In the genomic region with DNA sequence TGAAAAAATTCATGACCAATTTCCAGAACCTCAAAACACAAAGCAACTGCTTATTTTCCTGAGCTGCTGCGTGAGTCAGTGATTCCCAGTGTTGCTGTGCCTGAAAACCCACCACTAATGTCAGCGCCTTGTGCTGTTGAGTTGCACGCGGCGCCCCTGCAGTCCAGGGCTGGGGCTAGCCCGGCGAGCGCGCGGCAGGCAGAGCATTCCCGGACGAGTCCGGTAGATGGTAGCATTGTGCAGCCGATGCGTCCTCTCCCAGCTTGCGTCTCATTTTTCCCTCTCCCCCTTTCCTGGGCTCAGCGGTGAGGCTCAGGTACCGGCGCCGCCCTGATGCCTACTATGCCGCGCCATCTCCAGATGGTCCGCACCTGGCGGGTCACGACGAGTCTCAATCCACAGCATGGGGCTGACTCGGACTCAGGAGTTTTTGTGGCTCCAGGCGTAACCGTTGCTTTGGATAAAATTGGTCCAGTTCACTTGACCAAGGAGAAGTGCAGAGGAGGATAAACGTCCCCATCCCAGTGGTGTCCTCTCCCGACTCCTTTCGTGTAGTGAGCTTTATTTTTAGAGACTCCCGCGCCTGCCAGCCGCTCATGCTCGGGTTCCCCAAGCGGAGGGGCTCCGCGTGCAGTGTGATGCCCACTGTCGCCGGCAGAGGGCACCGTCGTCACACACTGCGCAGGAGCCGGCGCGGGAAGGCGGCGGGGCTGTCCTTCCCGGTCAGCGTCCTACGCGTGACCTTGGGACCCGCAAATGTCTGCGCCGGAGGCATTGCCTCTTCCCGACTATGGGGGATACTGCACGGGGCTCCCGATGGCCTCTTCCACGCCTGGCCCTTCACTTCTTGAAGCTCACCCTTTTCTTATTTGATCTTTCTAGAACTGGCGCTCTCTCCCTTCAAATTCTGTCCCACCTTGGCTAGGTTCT, we compare ENCODE assay signal across 8 cellular contexts. TPM values are rescaled to one million over a fixed set of nuclear protein-coding genes. Genes with fewer than 3 reads are reported as not detected.
DNase-seq lines count a peak whose midpoint lies in the region; ATAC-seq and TF ChIP-seq lines count a peak whose summit lies in the region.

No MANE protein-coding gene starts in this region.

- no peaks in the 10 kb centered on the region for H3K36me3 Mint-ChIP-seq in neural crest cell (ENCODE audit: low read depth)

- peak overlapping the region; percentile 33 for H3K4me3 ChIP-seq in RWPE2 (ENCODE audit: severe bottlenecking)

- no peaks in the 10 kb centered on the region for H3K9me3 Mint-ChIP-seq in neural crest cell
- H3K9me3 Mint-ChIP-seq in stimulated activated naive CD8-positive, alpha-beta T cell treated with anti-CD3 and anti-CD28 coated beads, Interleukin-15, amount 100 ng/mL, for 72 hours: no peaks in the 10 kb centered on the region

- H3K27ac ChIP-seq in RWPE2 (ENCODE audit: poor library complexity, severe bottlenecking) (peak overlapping the region; percentile 18), foreskin keratinocyte (no peak overlapping the region)

- peak overlapping the region; percentile 92 for H3K4me3 Mint-ChIP-seq in neural crest cell
- peak overlapping the region; percentile 87 to 90 for H3K4me3 Mint-ChIP-seq in stimulated activated naive CD8-positive, alpha-beta T cell treated with anti-CD3 and anti-CD28 coated beads, Interleukin-15, amount 100 ng/mL, for 72 hours

- H3K36me3 ChIP-seq in RWPE2 (ENCODE audit: low read depth): no peaks in the 10 kb centered on the region

- TF ChIP-seq CTCF in LNCAP (IDR thresholded peaks at IDR 0.05) (peak; percentile 91; the same call in 1 of the 2 replicates), RWPE2 (IDR thresholded peaks at IDR 0.05; ENCODE audit: poor library complexity, severe bottlenecking) (peak; percentile 99), foreskin keratinocyte (conservative IDR thresholded peaks at IDR 0.05) (peak; percentile 84), neural crest cell (conservative IDR thresholded peaks at IDR 0.05) (peak; percentile 82)

- peak; percentile 90 for ATAC-seq in RWPE2 (ENCODE audit: low read depth)
- ATAC-seq in foreskin keratinocyte: peak; percentile 93
- peak; percentile 94 for ATAC-seq in stimulated activated naive CD8-positive, alpha-beta T cell treated with anti-CD3 and anti-CD28 coated beads, Interleukin-15, amount 100 ng/mL, for 72 hours

- H3K4me1 Mint-ChIP-seq in neural crest cell: peaks cover 17% of the 10 kb centered on the region
- peaks cover 14% of the 10 kb centered on the region for H3K4me1 Mint-ChIP-seq in stimulated activated naive CD8-positive, alpha-beta T cell treated with anti-CD3 and anti-CD28 coated beads, Interleukin-15, amount 100 ng/mL, for 72 hours

- H3K27me3 ChIP-seq in RWPE2 (ENCODE audit: insufficient read depth, poor library complexity, severe bottlenecking) (no peaks in the 10 kb centered on the region), foreskin keratinocyte (peaks cover 10% of the 10 kb centered on the region)

- peak overlapping the region; percentile 85 for H3K27ac Mint-ChIP-seq in neural crest cell (ENCODE audit: unreplicated experiment)
- peak overlapping the region; percentile 85 for H3K27ac Mint-ChIP-seq in stimulated activated naive CD8-positive, alpha-beta T cell treated with anti-CD3 and anti-CD28 coated beads, Interleukin-15, amount 100 ng/mL, for 72 hours

- no peaks in the 10 kb centered on the region for H3K9me3 ChIP-seq in RWPE2 (ENCODE audit: severe bottlenecking)

- DNase-seq in EL (peak; percentile 80), H4 (ENCODE audit: low spot score) (peak; percentile 82), RWPE2 (ENCODE audit: low spot score) (peak; percentile 78), activated gamma-delta T cell treated with Interleukin-2 at 50 U/mL for 16 hours (peak; percentile 63), foreskin keratinocyte (peak; percentile 51 to 73), neural crest cell (ENCODE audit: low read depth, low spot score) (peak; percentile 81)
- DNase-seq in stimulated activated naive CD8-positive, alpha-beta T cell treated with anti-CD3 and anti-CD28 coated beads, Interleukin-15, amount 100 ng/mL, for 72 hours: peak; percentile 71 to 73

- H3K4me1 ChIP-seq in RWPE2 (ENCODE audit: insufficient read depth, poor library complexity, severe bottlenecking) (no peaks in the 10 kb centered on the region), foreskin keratinocyte (no peaks in the 10 kb centered on the region)

- peaks cover 8% of the 10 kb centered on the region for H3K27me3 Mint-ChIP-seq in neural crest cell (ENCODE audit: low read depth)
- peaks cover 40% of the 10 kb centered on the region for H3K27me3 Mint-ChIP-seq in stimulated activated naive CD8-positive, alpha-beta T cell treated with anti-CD3 and anti-CD28 coated beads, Interleukin-15, amount 100 ng/mL, for 72 hours

RNA-seq across cellular contexts. Expression of a gene that starts 53.6 kb away (rescaled TPM):
- 45.1 and 45.5 TPM in 2 replicates for total RNA-seq in H4 (2014; rRNA removed; shearing (Covaris generic))
- total RNA-seq in foreskin keratinocyte: 201 and 228 TPM in 2 replicates
- polyA plus RNA-seq in foreskin keratinocyte: 239 and 292 TPM in 2 replicates
- total RNA-seq in neural crest cell: 0.55 and 0.82 TPM in 2 replicates

Comparison
In these comparisons a context has a peak if more than half of its experiments do, and no peak if none do; other contexts are left out.
1. RNA of a gene that starts 53.6 kb away (total RNA-seq): 201 to 228 TPM in foreskin keratinocyte and 45.1 to 45.5 TPM in H4; 0.55 to 0.82 TPM in neural crest cell; every median in the first group is over 10 times any median in the second.
2. Peak in every context shown above with its lines, with median percentiles within 50 percentile points of each other: DNase-seq, CTCF ChIP-seq and ATAC-seq.